1 cellular context compared by ENCODE assay signal in genomic region chr3:53261712-53262111, GRCh38.
TF ChIP-seq lines count a peak whose summit lies in the region.

No MANE protein-coding gene starts in this region.

TF ChIP-seq in K562, 482 proteins besides CTCF, POLR2A, EP300 and RAD21:
- TF ChIP-seq PHF8 (IDR thresholded peaks at IDR 0.05; ENCODE audit: borderline replicate concordance, low read length) (no peak), UBTF (IDR thresholded peaks at IDR 0.05; ENCODE audit: borderline replicate concordance in 1 of 2, low read depth in 2 of 2, low read length in 2 of 2) (no peak), GTF2F1 (IDR thresholded peaks at IDR 0.05; ENCODE audit: low read depth, low read length) (no peak), ATF2 (CRISPR knock-in tag; IDR thresholded peaks at IDR 0.05) (no peak), ZNF384 (IDR thresholded peaks at IDR 0.05; ENCODE audit: low read depth, low read length) (no peak), TFAP4 (CRISPR knock-in tag; IDR thresholded peaks at IDR 0.05; ENCODE audit: borderline replicate concordance) (no peak), LCOR (CRISPR knock-in tag; IDR thresholded peaks at IDR 0.05) (no peak), ETV1 (tag; conservative IDR thresholded peaks at IDR 0.05; ENCODE audit: low read depth) (no peak), RBM34 (IDR thresholded peaks at IDR 0.05; ENCODE audit: borderline replicate concordance, insufficient read depth, low read length) (no peak), CBFA2T3 (IDR thresholded peaks at IDR 0.05) (no peak), ZNF778 (CRISPR knock-in tag; IDR thresholded peaks at IDR 0.05) (no peak), SAFB2 (IDR thresholded peaks at IDR 0.05; ENCODE audit: borderline replicate concordance, low read depth, low read length, severe bottlenecking) (no peak), BCLAF1 (IDR thresholded peaks at IDR 0.05; ENCODE audit: borderline replicate concordance in 1 of 2, control insufficient read depth in 1 of 2, low read depth in 2 of 2, low read length in 1 of 2) (no peak)
